25 cellular contexts compared by ENCODE assay signal in genomic region chr22:48422900-48423480, GRCh38.
"Had no signal": no experiment of that assay in that cellular context is flagged by ENCODE, and none has a peak within 500 bp of the region (broad histone marks: within the 10 kb centered on the region; RNA-seq: fewer than 3 reads in every experiment).

No MANE protein-coding gene starts in this region.

- FAIRE-seq: endometrium, small intestine had no signal

- H3K9me3 ChIP-seq: lower lobe of right lung, neutrophil, testis had no signal

- H3K27me3 Mint-ChIP-seq: activated naive CD8-positive, alpha-beta T cell treated with anti-CD3 and anti-CD28 coated beads, Interleukin-2, amount 10 ng/mL, durations not matched to agents 7 days and 5 days had no signal

- H3K27ac Mint-ChIP-seq: activated B cell treated with CpG ODN at 0.5 μM for 24 hours; activated CD4-positive, alpha-beta T cell treated with anti-CD3 and anti-CD28 coated beads for 36 hours; activated naive CD4-positive, alpha-beta T cell treated with anti-CD3 and anti-CD28 coated beads for 36 hours; activated naive CD8-positive, alpha-beta T cell treated with anti-CD3 and anti-CD28 coated beads, Interleukin-2, amount 10 ng/mL, durations not matched to agents 7 days and 5 days; activated T-helper 2 cell treated with anti-CD3 and anti-CD28 coated beads, Interferon-gamma antibody, Interleukin-2, Interleukin-4, amounts not matched to agents 10 μg/mL and 5 μg/mL and 100 μg/mL, durations not matched to agents 14 hours and 24 hours and 36 hours; immature natural killer cell; natural killer cell treated with Interleukin-12 subunit alpha and Interleukin-12 subunit beta and Interleukin-15 and Interleukin-18, amount 100 ng/mL, for 72 hours; stimulated activated naive B cell treated with anti-CD40 and anti-IgM and Interleukin-4, amounts not matched to agents 10 μg/mL and 1 μg/mL and 100 μg/mL, for 72 hours; T-helper 1 cell treated with Interleukin-12 subunit alpha and Interleukin-12 subunit beta and Interleukin-4 antibody, amounts not matched to agents 30 μg/mL and 1 μg/mL, for 36 hours had no signal

- H3K36me3 ChIP-seq: lower lobe of right lung, neutrophil had no signal

- H3K27me3 ChIP-seq: neutrophil, testis had no signal

- H3K36me3 Mint-ChIP-seq: activated naive CD8-positive, alpha-beta T cell treated with anti-CD3 and anti-CD28 coated beads, Interleukin-2, amount 10 ng/mL, durations not matched to agents 7 days and 5 days; immature natural killer cell; natural killer cell treated with Interleukin-12 subunit alpha and Interleukin-12 subunit beta and Interleukin-15 and Interleukin-18, amount 100 ng/mL, for 72 hours; stimulated activated naive B cell treated with anti-CD40 and anti-IgM and Interleukin-4, amounts not matched to agents 10 μg/mL and 1 μg/mL and 100 μg/mL, for 72 hours had no signal

- ATAC-seq: activated CD4-positive, alpha-beta T cell treated with anti-CD3 and anti-CD28 coated beads for 36 hours; activated T-cell treated with anti-CD3 and anti-CD28 coated beads, Interleukin-2, amount 50 U/mL, for 4 hours; left lobe of liver; lower lobe of right lung; natural killer cell treated with Interleukin-12 subunit alpha and Interleukin-12 subunit beta and Interleukin-15 and Interleukin-18, amount 100 ng/mL, for 72 hours; sciatic nerve; stimulated activated naive B cell treated with anti-CD40 and anti-IgM and Interleukin-4, amounts not matched to agents 10 μg/mL and 1 μg/mL and 100 μg/mL, for 72 hours had no signal

- H3K4me3 ChIP-seq: lower lobe of right lung, testis had no signal

- H3K4me1 ChIP-seq: lower lobe of right lung, testis had no signal

- H3K27ac ChIP-seq: lower lobe of right lung, neutrophil, testis had no signal

- H3K9me3 Mint-ChIP-seq: activated B cell treated with CpG ODN at 0.5 μM for 24 hours; activated naive CD4-positive, alpha-beta T cell treated with anti-CD3 and anti-CD28 coated beads for 36 hours; activated naive CD8-positive, alpha-beta T cell treated with anti-CD3 and anti-CD28 coated beads, Interleukin-2, amount 10 ng/mL, durations not matched to agents 7 days and 5 days; activated T-cell treated with anti-CD3 and anti-CD28 coated beads, Interleukin-2, amount 50 U/mL, for 4 hours; activated T-helper 2 cell treated with anti-CD3 and anti-CD28 coated beads, Interferon-gamma antibody, Interleukin-2, Interleukin-4, amounts not matched to agents 10 μg/mL and 5 μg/mL and 100 μg/mL, durations not matched to agents 14 hours and 24 hours and 36 hours; immature natural killer cell; natural killer cell treated with Interleukin-12 subunit alpha and Interleukin-12 subunit beta and Interleukin-15 and Interleukin-18, amount 100 ng/mL, for 72 hours; T-helper 1 cell treated with Interleukin-12 subunit alpha and Interleukin-12 subunit beta and Interleukin-4 antibody, amounts not matched to agents 30 μg/mL and 1 μg/mL, for 36 hours had no signal

- H3K4me1 Mint-ChIP-seq: activated B cell treated with CpG ODN at 0.5 μM for 24 hours; activated CD4-positive, alpha-beta T cell treated with anti-CD3 and anti-CD28 coated beads for 36 hours; activated naive CD8-positive, alpha-beta T cell treated with anti-CD3 and anti-CD28 coated beads, Interleukin-2, amount 10 ng/mL, durations not matched to agents 7 days and 5 days; immature natural killer cell; stimulated activated naive B cell treated with anti-CD40 and anti-IgM and Interleukin-4, amounts not matched to agents 10 μg/mL and 1 μg/mL and 100 μg/mL, for 72 hours had no signal

- H3K4me3 Mint-ChIP-seq: activated B cell treated with CpG ODN at 0.5 μM for 24 hours; activated CD4-positive, alpha-beta T cell treated with anti-CD3 and anti-CD28 coated beads for 36 hours; activated naive CD4-positive, alpha-beta T cell treated with anti-CD3 and anti-CD28 coated beads for 36 hours; activated naive CD8-positive, alpha-beta T cell treated with anti-CD3 and anti-CD28 coated beads, Interleukin-2, amount 10 ng/mL, durations not matched to agents 7 days and 5 days; activated T-cell treated with anti-CD3 and anti-CD28 coated beads, Interleukin-2, amount 50 U/mL, for 4 hours; immature natural killer cell; natural killer cell treated with Interleukin-12 subunit alpha and Interleukin-12 subunit beta and Interleukin-15 and Interleukin-18, amount 100 ng/mL, for 72 hours; stimulated activated naive B cell treated with anti-CD40 and anti-IgM and Interleukin-4, amounts not matched to agents 10 μg/mL and 1 μg/mL and 100 μg/mL, for 72 hours; T-helper 1 cell treated with Interleukin-12 subunit alpha and Interleukin-12 subunit beta and Interleukin-4 antibody, amounts not matched to agents 30 μg/mL and 1 μg/mL, for 36 hours had no signal

- DNase-seq: activated B cell treated with CpG ODN at 0.5 μM for 24 hours; activated CD4-positive, alpha-beta T cell treated with anti-CD3 and anti-CD28 coated beads for 36 hours; activated CD4-positive, alpha-beta T cell treated with anti-CD3 and anti-CD28 coated beads, Interleukin-2, amount 50 U/mL, for 48 hours; activated CD8-positive, alpha-beta memory T cell treated with anti-CD3 and anti-CD28 coated beads, Interleukin-2, amount 50 U/mL, for 48 hours; activated naive CD4-positive, alpha-beta T cell treated with anti-CD3 and anti-CD28 coated beads for 36 hours; activated naive CD8-positive, alpha-beta T cell treated with anti-CD3 and anti-CD28 coated beads, Interleukin-2, amount 10 ng/mL, durations not matched to agents 7 days and 5 days; activated T-cell treated with anti-CD3 and anti-CD28 coated beads, Interleukin-2, amount 50 U/mL, for 4 hours; amygdala; cerebellar nuclear complex; foreskin fibroblast; immature natural killer cell; lower lobe of right lung; small intestine; stimulated activated CD4-positive, alpha-beta T cell treated with anti-CD3 and anti-CD28 coated beads, Interleukin-2, amount 100 ng/mL, for 48 hours; stimulated activated CD8-positive, alpha-beta memory T cell treated with anti-CD3 and anti-CD28 coated beads, Interleukin-4, amount 100 ng/mL, for 48 hours; stimulated activated naive B cell treated with anti-CD40 and anti-IgM and Interleukin-4, amounts not matched to agents 10 μg/mL and 1 μg/mL and 100 μg/mL, for 72 hours; testis; trophoblast cell had no signal
